ENCODE assay signal across 8 cellular contexts in the genomic region with DNA sequence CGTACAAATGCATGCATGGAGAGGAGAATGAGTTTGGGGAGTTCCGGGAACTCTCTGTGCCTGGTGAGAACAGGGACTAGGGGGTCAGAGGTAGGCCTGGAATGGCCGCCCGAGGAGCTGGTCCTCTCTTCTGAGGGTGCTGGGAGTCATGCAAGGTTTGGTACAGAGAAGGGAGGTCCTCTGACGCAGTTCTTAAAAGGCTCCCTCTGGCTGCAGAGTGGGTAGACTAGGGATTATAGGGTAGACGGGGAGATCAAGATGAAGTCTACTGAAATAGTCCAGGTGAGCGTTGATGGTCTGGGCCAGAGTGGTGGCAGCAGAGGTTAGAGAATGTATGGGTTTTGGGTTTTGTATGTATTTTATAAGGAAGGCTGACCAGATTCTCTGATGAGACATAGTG. TPM values are rescaled to one million over a fixed set of nuclear protein-coding genes. Genes with fewer than 3 reads are reported as not detected.
A peak's percentile ranks its signal among the peaks of the same experiment; 100 is the strongest.
DNase-seq lines count a peak whose midpoint lies in the region; ATAC-seq and FAIRE-seq lines count a peak whose summit lies in the region.

No MANE protein-coding gene starts in this region.

- H3K36me3 Mint-ChIP-seq in dendritic cell treated with granulocyte-macrophage colony-stimulating factor and Interleukin-4, amounts not matched to agents 40 ng/mL and 50 ng/mL, for 4 days (ENCODE audit: low read depth), result peaks cover 69% of the 10 kb centered on the region

- peak overlapping the region; percentile 75; the same call in 1 of the 2 replicates for H3K27ac ChIP-seq in BLaER1
- peak overlapping the region; percentile 67 for H3K27ac ChIP-seq in KOPT-K1 (ENCODE audit: low read depth, low read length, poor library complexity, severe bottlenecking)
- peak overlapping the region; percentile 86 for H3K27ac ChIP-seq in muscle layer of duodenum (ENCODE audit: low read length)

- peaks cover 23% of the 10 kb centered on the region for H3K4me1 Mint-ChIP-seq in dendritic cell treated with granulocyte-macrophage colony-stimulating factor and Interleukin-4, amounts not matched to agents 40 ng/mL and 50 ng/mL, for 4 days (ENCODE audit: low read depth)

- intact Hi-C loops in dendritic cell treated with granulocyte-macrophage colony-stimulating factor and Interleukin-4, amounts not matched to agents 40 ng/mL and 50 ng/mL, for 4 days (cut with micrococcal nuclease), result loop anchor here (1.0 to 5.0 kb wide), 2 partner anchors 11 to 70 kb away; a partner anchor contains a TSS

- H3K4me3 ChIP-seq in BLaER1, result peak overlapping the region; percentile 93
- H3K4me3 ChIP-seq in muscle layer of duodenum (ENCODE audit: low read depth in 1 of 2, low read length in 2 of 2), result peak overlapping the region; percentile 94

- no peak for ATAC-seq in GM21447 (IDR thresholded peaks at IDR 0.05; ENCODE audit: unreplicated experiment)

- H3K9me3 Mint-ChIP-seq in dendritic cell treated with granulocyte-macrophage colony-stimulating factor and Interleukin-4, amounts not matched to agents 40 ng/mL and 50 ng/mL, for 4 days, result peaks cover 51% of the 10 kb centered on the region

- peaks cover 43% of the 10 kb centered on the region for H3K36me3 ChIP-seq in BLaER1
- H3K36me3 ChIP-seq in KOPT-K1 (ENCODE audit: insufficient read depth, low read length), result peaks cover 42% of the 10 kb centered on the region
- H3K36me3 ChIP-seq in muscle layer of duodenum (ENCODE audit: control insufficient read depth in 1 of 2, insufficient read depth in 2 of 2, low read length in 2 of 2), result peaks cover 33 to 44% of the 10 kb centered on the region in 2 donors

- peak overlapping the region; percentile 97 for H3K4me2 ChIP-seq in BLaER1

- H3K27me3 Mint-ChIP-seq in dendritic cell treated with granulocyte-macrophage colony-stimulating factor and Interleukin-4, amounts not matched to agents 40 ng/mL and 50 ng/mL, for 4 days, result peaks cover 4% of the 10 kb centered on the region

- FAIRE-seq in frontal cortex (lab: Jason Lieb, UNC), result no peak

- peak overlapping the region; percentile 92 for H3K9ac ChIP-seq in BLaER1

- peak overlapping the region; percentile 92 for H3K4me3 Mint-ChIP-seq in dendritic cell treated with granulocyte-macrophage colony-stimulating factor and Interleukin-4, amounts not matched to agents 40 ng/mL and 50 ng/mL, for 4 days

- peaks cover 26% of the 10 kb centered on the region for H3K4me1 ChIP-seq in BLaER1
- peaks cover 11 to 24% of the 10 kb centered on the region in 2 donors for H3K4me1 ChIP-seq in muscle layer of duodenum (ENCODE audit: control insufficient read depth in 1 of 2, insufficient read depth in 2 of 2, low read length in 2 of 2)

- no peaks in the 10 kb centered on the region for H3K27me3 ChIP-seq in BLaER1
- no peaks in the 10 kb centered on the region for H3K27me3 ChIP-seq in muscle layer of duodenum (ENCODE audit: low read depth, low read length)

- DNase-seq in glomerular visceral epithelial cell (ENCODE audit: extremely low spot score) (no peak), frontal cortex (ENCODE audit: low spot score in 2 of 2) (no peak), NCI-H526 treated with DMSO at 0.1 percent for 48 hours (lab: John Stamatoyannopoulos, UW) (no peak)

- peaks cover 44% of the 10 kb centered on the region for H4K20me1 ChIP-seq in BLaER1

- H3K9me3 ChIP-seq in BLaER1 (no peaks in the 10 kb centered on the region), KOPT-K1 (ENCODE audit: insufficient read depth, low read length, poor library complexity, severe bottlenecking) (no peaks in the 10 kb centered on the region), muscle layer of duodenum (ENCODE audit: control insufficient read depth in 1 of 2, low read length in 2 of 2) (peaks cover 22 to 46% of the 10 kb centered on the region in 2 donors)

- peak overlapping the region; percentile 90 for H3K27ac Mint-ChIP-seq in dendritic cell treated with granulocyte-macrophage colony-stimulating factor and Interleukin-4, amounts not matched to agents 40 ng/mL and 50 ng/mL, for 4 days

RNA-seq across cellular contexts. Expression of a gene that starts 0.8 kb away (rescaled TPM):
- total RNA-seq in frontal cortex, result 26.5 TPM

RNA-seq across cellular contexts. Expression of a gene that starts 11.5 kb away (rescaled TPM):
- total RNA-seq in frontal cortex, result 36.7 TPM

RNA-seq across cellular contexts. Expression of a gene that starts 11.5 kb away (rescaled TPM):
- total RNA-seq in frontal cortex, result 13.5 TPM

RNA-seq across cellular contexts. Expression of a gene that starts 31.6 kb away (rescaled TPM):
- total RNA-seq in frontal cortex, result 34.2 TPM

RNA-seq across cellular contexts. Expression of a gene that starts 37.8 kb away (rescaled TPM):
- 45.7 TPM for total RNA-seq in frontal cortex
